8 cellular contexts compared by ENCODE assay signal in genomic region chr2:238139141-238139840, GRCh38. TPM values are rescaled to one million over a fixed set of nuclear protein-coding genes. Genes with fewer than 3 reads are reported as not detected.
DNase-seq lines count a peak whose midpoint lies in the region; ATAC-seq and TF ChIP-seq lines count a peak whose summit lies in the region.

No MANE protein-coding gene starts in this region.

- POLR2A ChIA-PET in activated CD8-positive, alpha-beta T cell treated with anti-CD3 and anti-CD28 coated beads, Interleukin-2, amount 10 ng/mL, durations not matched to agents 7 days and 5 days (lab: Charles Lee): interaction anchor here (1.2 kb wide), 1 partner anchor 28 kb away, joined by 6 read pairs; no protein-coding TSS in a partner anchor

- H3K27ac Mint-ChIP-seq in HFFc6: no peak overlapping the region
- H3K27ac Mint-ChIP-seq in activated CD8-positive, alpha-beta T cell treated with anti-CD3 and anti-CD28 coated beads, Interleukin-2, amount 10 ng/mL, durations not matched to agents 7 days and 5 days: no peak overlapping the region
- H3K27ac Mint-ChIP-seq in stimulated activated naive B cell treated with anti-CD40 and anti-IgM and Interleukin-4, amounts not matched to agents 10 μg/mL and 1 μg/mL and 100 μg/mL, for 72 hours: no peak overlapping the region

- peaks cover 6% of the 10 kb centered on the region for H3K27me3 Mint-ChIP-seq in HFFc6 (ENCODE audit: insufficient read depth)
- H3K27me3 Mint-ChIP-seq in activated CD8-positive, alpha-beta T cell treated with anti-CD3 and anti-CD28 coated beads, Interleukin-2, amount 10 ng/mL, durations not matched to agents 7 days and 5 days (ENCODE audit: low read depth): no peaks in the 10 kb centered on the region
- H3K27me3 Mint-ChIP-seq in stimulated activated naive B cell treated with anti-CD40 and anti-IgM and Interleukin-4, amounts not matched to agents 10 μg/mL and 1 μg/mL and 100 μg/mL, for 72 hours: peaks cover 0 to 8% of the 10 kb centered on the region in 2 donors

- intact Hi-C loops in left ventricle myocardium superior (cut with micrococcal nuclease): no loop called here

- H3K9me3 Mint-ChIP-seq in HFFc6: no peaks in the 10 kb centered on the region
- no peaks in the 10 kb centered on the region for H3K9me3 Mint-ChIP-seq in activated CD8-positive, alpha-beta T cell treated with anti-CD3 and anti-CD28 coated beads, Interleukin-2, amount 10 ng/mL, durations not matched to agents 7 days and 5 days (ENCODE audit: insufficient read depth)
- no peaks in the 10 kb centered on the region for H3K9me3 Mint-ChIP-seq in stimulated activated naive B cell treated with anti-CD40 and anti-IgM and Interleukin-4, amounts not matched to agents 10 μg/mL and 1 μg/mL and 100 μg/mL, for 72 hours

- TF ChIP-seq CTCF in HFFc6 (IDR thresholded peaks at IDR 0.05): peak; percentile 76

- H3K4me1 Mint-ChIP-seq in HFFc6 (ENCODE audit: low read depth): peaks cover 22% of the 10 kb centered on the region
- H3K4me1 Mint-ChIP-seq in activated CD8-positive, alpha-beta T cell treated with anti-CD3 and anti-CD28 coated beads, Interleukin-2, amount 10 ng/mL, durations not matched to agents 7 days and 5 days (ENCODE audit: low read depth): peaks cover 5% of the 10 kb centered on the region
- H3K4me1 Mint-ChIP-seq in stimulated activated naive B cell treated with anti-CD40 and anti-IgM and Interleukin-4, amounts not matched to agents 10 μg/mL and 1 μg/mL and 100 μg/mL, for 72 hours: peaks cover 10 to 47% of the 10 kb centered on the region in 2 donors

- no peaks in the 10 kb centered on the region for H3K36me3 Mint-ChIP-seq in HFFc6 (ENCODE audit: low read depth)
- no peaks in the 10 kb centered on the region for H3K36me3 Mint-ChIP-seq in activated CD8-positive, alpha-beta T cell treated with anti-CD3 and anti-CD28 coated beads, Interleukin-2, amount 10 ng/mL, durations not matched to agents 7 days and 5 days (ENCODE audit: low read depth)
- no peaks in the 10 kb centered on the region for H3K36me3 Mint-ChIP-seq in stimulated activated naive B cell treated with anti-CD40 and anti-IgM and Interleukin-4, amounts not matched to agents 10 μg/mL and 1 μg/mL and 100 μg/mL, for 72 hours

- CTCF ChIA-PET in activated CD8-positive, alpha-beta T cell treated with anti-CD3 and anti-CD28 coated beads, Interleukin-2, amount 10 ng/mL, durations not matched to agents 7 days and 5 days (lab: Charles Lee): interaction anchor here (0.8 to 1.4 kb wide), 4 partner anchors 12 to 170 kb away, joined by 3 to 5 read pairs (median 4); no protein-coding TSS in a partner anchor

- ATAC-seq in activated CD8-positive, alpha-beta T cell treated with anti-CD3 and anti-CD28 coated beads, Interleukin-2, amount 10 ng/mL, durations not matched to agents 7 days and 5 days: peak; percentile 16
- ATAC-seq in left ventricle myocardium superior: peak; percentile 67
- ATAC-seq in stimulated activated naive B cell treated with anti-CD40 and anti-IgM and Interleukin-4, amounts not matched to agents 10 μg/mL and 1 μg/mL and 100 μg/mL, for 72 hours (replicated peaks): peak; percentile 53 to 57
- ATAC-seq in GM18517 (IDR thresholded peaks at IDR 0.05; ENCODE audit: unreplicated experiment): no peak
- ATAC-seq in GM18498 (IDR thresholded peaks at IDR 0.05; ENCODE audit: unreplicated experiment): no peak
- no peak for ATAC-seq in GM18511 (IDR thresholded peaks at IDR 0.05; ENCODE audit: unreplicated experiment)
- no peak for ATAC-seq in GM19351 (IDR thresholded peaks at IDR 0.05; ENCODE audit: unreplicated experiment)

- H3K4me3 Mint-ChIP-seq in HFFc6: no peak overlapping the region
- no peak overlapping the region for H3K4me3 Mint-ChIP-seq in activated CD8-positive, alpha-beta T cell treated with anti-CD3 and anti-CD28 coated beads, Interleukin-2, amount 10 ng/mL, durations not matched to agents 7 days and 5 days
- H3K4me3 Mint-ChIP-seq in stimulated activated naive B cell treated with anti-CD40 and anti-IgM and Interleukin-4, amounts not matched to agents 10 μg/mL and 1 μg/mL and 100 μg/mL, for 72 hours: peak overlapping the region; percentile 17 to 59

- DNase-seq in HFFc6: no peak
- DNase-seq in activated CD8-positive, alpha-beta T cell treated with anti-CD3 and anti-CD28 coated beads, Interleukin-2, amount 10 ng/mL, durations not matched to agents 7 days and 5 days: peak; percentile 32
- peak; percentile 65 for DNase-seq in left ventricle myocardium superior
- DNase-seq in stimulated activated naive B cell treated with anti-CD40 and anti-IgM and Interleukin-4, amounts not matched to agents 10 μg/mL and 1 μg/mL and 100 μg/mL, for 72 hours: no peak

RNA-seq across cellular contexts. Expression of gene KLHL30, which starts 0.8 kb away (rescaled TPM):
- total RNA-seq in HFFc6 (2021; fragmentation: NEBNext Ultra II Directional; extraction: Animal tissue kit (Norgen Biotek cat#: 25700)): under 1 TPM in 4 of 6 experiments, not detected in 2; 0.05 to 0.14 (median 0.12) TPM
- not detected for total RNA-seq in activated CD8-positive, alpha-beta T cell treated with anti-CD3 and anti-CD28 coated beads, Interleukin-2, amount 10 ng/mL, durations not matched to agents 7 days and 5 days
- 22.0 TPM for total RNA-seq in left ventricle myocardium superior

RNA-seq across cellular contexts. Expression of gene ERFE, which starts 19.5 kb away (rescaled TPM):
- total RNA-seq in HFFc6 (2021; fragmentation: NEBNext Ultra II Directional; extraction: Animal tissue kit (Norgen Biotek cat#: 25700)): under 1 TPM in 5 of 6 experiments, not detected in 1; 0.19 to 0.46 (median 0.41) TPM
- total RNA-seq in activated CD8-positive, alpha-beta T cell treated with anti-CD3 and anti-CD28 coated beads, Interleukin-2, amount 10 ng/mL, durations not matched to agents 7 days and 5 days: under 1 TPM; 0.37 to 0.50 TPM
- not detected for total RNA-seq in left ventricle myocardium superior

RNA-seq across cellular contexts. Expression of gene ESPNL, which starts 39.2 kb away (rescaled TPM):
- 1 to 10 TPM; 1.0 to 3.0 (median 2.6) TPM for total RNA-seq in HFFc6 (2021; fragmentation: NEBNext Ultra II Directional; extraction: Animal tissue kit (Norgen Biotek cat#: 25700))
- under 1 TPM; 0.10 to 0.13 TPM for total RNA-seq in activated CD8-positive, alpha-beta T cell treated with anti-CD3 and anti-CD28 coated beads, Interleukin-2, amount 10 ng/mL, durations not matched to agents 7 days and 5 days
- not detected for total RNA-seq in left ventricle myocardium superior

Comparison
In these comparisons a context has a peak if more than half of its experiments do, and no peak if none do; other contexts are left out.
1. DNase-seq: peak in activated CD8-positive, alpha-beta T cell treated with anti-CD3 and anti-CD28 coated beads, Interleukin-2, amount 10 ng/mL, durations not matched to agents 7 days and 5 days (single experiment) and left ventricle myocardium superior (single experiment); none in HFFc6 (single experiment) and stimulated activated naive B cell treated with anti-CD40 and anti-IgM and Interleukin-4, amounts not matched to agents 10 μg/mL and 1 μg/mL and 100 μg/mL, for 72 hours (single experiment).
2. H3K4me3 Mint-ChIP-seq: peak in stimulated activated naive B cell treated with anti-CD40 and anti-IgM and Interleukin-4, amounts not matched to agents 10 μg/mL and 1 μg/mL and 100 μg/mL, for 72 hours (2 of 2); none in HFFc6 (single experiment) and activated CD8-positive, alpha-beta T cell treated with anti-CD3 and anti-CD28 coated beads, Interleukin-2, amount 10 ng/mL, durations not matched to agents 7 days and 5 days (single experiment).
3. ATAC-seq: peak in activated CD8-positive, alpha-beta T cell treated with anti-CD3 and anti-CD28 coated beads, Interleukin-2, amount 10 ng/mL, durations not matched to agents 7 days and 5 days (single experiment), left ventricle myocardium superior (single experiment) and stimulated activated naive B cell treated with anti-CD40 and anti-IgM and Interleukin-4, amounts not matched to agents 10 μg/mL and 1 μg/mL and 100 μg/mL, for 72 hours (2 of 2); none in GM18517 (single experiment), GM18498 (single experiment), GM18511 (single experiment) and GM19351 (single experiment).
4. RNA of gene KLHL30, which starts 0.8 kb away (total RNA-seq): 22.0 TPM in left ventricle myocardium superior (single experiment); 0.05 to 0.14 TPM in HFFc6 and not detected in activated CD8-positive, alpha-beta T cell treated with anti-CD3 and anti-CD28 coated beads, Interleukin-2, amount 10 ng/mL, durations not matched to agents 7 days and 5 days; every median in the first group is over 10 times any median in the second.